Comparison of ENCODE assay signal across 8 cellular contexts in the genomic region with DNA sequence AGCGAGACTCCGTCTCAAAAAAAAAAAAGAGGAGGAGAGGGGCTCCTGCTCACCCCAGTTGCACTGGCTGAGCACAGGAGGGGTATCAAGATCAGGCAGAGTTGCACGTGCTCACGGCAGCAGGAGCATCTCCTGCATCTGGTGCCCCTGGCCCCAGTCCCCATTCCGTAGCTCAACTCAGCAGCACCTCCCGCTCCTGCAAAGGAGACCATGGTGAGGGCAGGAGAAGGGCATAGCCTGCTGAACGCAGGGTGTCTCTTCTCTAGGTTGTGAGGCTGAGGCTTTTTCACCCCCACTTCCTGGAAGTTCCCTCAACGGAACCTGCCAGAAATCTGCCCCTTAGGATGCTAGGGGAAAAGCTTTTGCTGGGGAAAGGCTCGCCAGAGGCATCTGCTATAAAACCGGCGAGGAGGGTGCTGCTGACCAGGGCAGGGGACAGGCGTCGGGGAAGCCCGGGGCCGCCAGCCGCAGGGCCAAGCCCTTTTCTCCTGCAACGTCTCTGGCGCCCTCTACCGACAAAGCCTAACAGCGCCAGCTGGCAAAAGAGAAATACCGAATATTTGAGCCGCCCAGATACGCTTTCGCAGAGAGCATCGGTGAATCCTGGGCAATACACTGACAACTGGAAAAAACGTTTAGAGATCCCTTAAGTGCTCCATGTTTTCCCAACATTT. TPM values are rescaled to one million over a fixed set of nuclear protein-coding genes. Genes with fewer than 3 reads are reported as not detected.
DNase-seq lines count a peak whose midpoint lies in the region; ATAC-seq and TF ChIP-seq lines count a peak whose summit lies in the region.

No MANE protein-coding gene starts in this region.

- 5 to 8% methylated on average over 15 to 18 of the region's 26 CpGs for WGBS in esophagus squamous epithelium, 2 donors

- peaks cover 6% of the 10 kb centered on the region; the same call in 1 of the 2 replicates for H3K9me3 ChIP-seq in HUES6 (ENCODE audit: control insufficient read depth, insufficient read depth, low read depth, low read length)
- no peaks in the 10 kb centered on the region for H3K9me3 ChIP-seq in PC-9 (ENCODE audit: insufficient read depth, low read depth)
- no peaks in the 10 kb centered on the region for H3K9me3 ChIP-seq in esophagus squamous epithelium
- no peaks in the 10 kb centered on the region for H3K9me3 ChIP-seq in muscle layer of duodenum (ENCODE audit: control insufficient read depth in 1 of 2, low read length in 2 of 2)

- TF ChIP-seq POLR2A in esophagus squamous epithelium (IDR thresholded peaks at IDR 0.05), result no peak

- H3K4me1 ChIP-seq in HUES6 (ENCODE audit: control insufficient read depth, insufficient read depth, low read length) (no peaks in the 10 kb centered on the region), PC-9 (replicated peaks; ENCODE audit: insufficient read depth) (0 out of 2 replicates have a peak, but pooled peaks cover 4% of the 10 kb centered on the region), esophagus squamous epithelium (peaks cover 11 to 27% (median 13%) of the 10 kb centered on the region in 3 donors), muscle layer of duodenum (ENCODE audit: control insufficient read depth in 1 of 2, insufficient read depth in 2 of 2, low read length in 2 of 2) (peaks cover 0 to 21% of the 10 kb centered on the region in 2 donors)

- H3K4me2 ChIP-seq in PC-9, result peak overlapping the region; percentile 93

- POLR2A ChIA-PET in PC-9 (lab: Charles Lee; ENCODE audit: unreplicated experiment), result interaction anchor here (0.6 to 0.7 kb wide), 2 partner anchors 10 to 28 kb away, joined by 4 to 15 read pairs; no protein-coding TSS in a partner anchor

- H3K27ac ChIP-seq in HUES6 (ENCODE audit: low read depth, low read length), result no peak overlapping the region
- H3K27ac ChIP-seq in PC-9, result peak overlapping the region; percentile 18; the same call in 1 of the 2 replicates
- peak overlapping the region; percentile 85 to 96 (median 92) for H3K27ac ChIP-seq in esophagus squamous epithelium
- peak overlapping the region; percentile 9 for H3K27ac ChIP-seq in muscle layer of duodenum (ENCODE audit: low read length)

- peak; percentile 50 for ATAC-seq in GM18873 (IDR thresholded peaks at IDR 0.05; ENCODE audit: low FRiP score, unreplicated experiment)

- intact Hi-C loops in PC-9 (cut with micrococcal nuclease; ENCODE audit: unreplicated experiment), result loop anchor here (1.0 to 5.0 kb wide), 6 partner anchors 38 to 165 kb away; a partner anchor contains a TSS
- intact Hi-C loops in esophagus squamous epithelium (cut with DNase I), result loop anchor here (2.0 to 5.0 kb wide), 2 partner anchors 65 to 95 kb away; a partner anchor contains a TSS

- DNase-seq in AG08395 (ENCODE audit: low spot score) (peak; percentile 82), PC-9 (peak; percentile 82 to 88), esophagus squamous epithelium (lab: John Stamatoyannopoulos, UW) (no peak)
- DNase-seq in activated T-cell treated with anti-CD3 and anti-CD28 coated beads, Interleukin-2, amount 50 U/mL, for 48 hours, result peak; percentile 93 to 94
- peak; percentile 96 for DNase-seq in stimulated activated CD8-positive, alpha-beta memory T cell treated with anti-CD3 and anti-CD28 coated beads, Interleukin-4, amount 100 ng/mL, for 48 hours

- H2AFZ ChIP-seq in PC-9, result peak overlapping the region; percentile 94

- H3K79me2 ChIP-seq in PC-9 (ENCODE audit: low read depth), result peaks cover 14% of the 10 kb centered on the region

- no peaks in the 10 kb centered on the region for H3K9me2 ChIP-seq in PC-9 (ENCODE audit: insufficient read depth)

- peaks cover 7% of the 10 kb centered on the region; the same call in 1 of the 2 replicates for H4K20me1 ChIP-seq in PC-9 (ENCODE audit: insufficient read depth)

- H3K4me3 ChIP-seq in HUES6 (ENCODE audit: low read depth, low read length) (peak overlapping the region; percentile 82), PC-9 (peak overlapping the region; percentile 66), esophagus squamous epithelium (peak overlapping the region; percentile 72 to 98 (median 96)), muscle layer of duodenum (ENCODE audit: low read depth in 1 of 2, low read length in 2 of 2) (peak overlapping the region; percentile 72 to 88)

- TF ChIP-seq CTCF in PC-9 (conservative IDR thresholded peaks at IDR 0.05) (peak; percentile 99), esophagus squamous epithelium (IDR thresholded peaks at IDR 0.05) (peak; percentile 95 to 99 (median 98))

- H3K9ac ChIP-seq in HUES6 (ENCODE audit: low read length), result peak overlapping the region; percentile 74

- BruUV-seq in PC-9 (replicated peaks; lab: Mats Ljungman, UMichigan), result no TSS peak

- H3K36me3 ChIP-seq in HUES6 (ENCODE audit: control insufficient read depth, insufficient read depth, low read length), result no peaks in the 10 kb centered on the region
- 0 out of 2 replicates have a peak, but pooled peaks cover 5% of the 10 kb centered on the region for H3K36me3 ChIP-seq in PC-9 (ENCODE audit: low read depth)
- H3K36me3 ChIP-seq in esophagus squamous epithelium, result no peaks in the 10 kb centered on the region
- no peaks in the 10 kb centered on the region for H3K36me3 ChIP-seq in muscle layer of duodenum (ENCODE audit: control insufficient read depth in 1 of 2, insufficient read depth in 2 of 2, low read length in 2 of 2)

- H3F3A ChIP-seq in PC-9 (ENCODE audit: insufficient read depth, low read depth), result peaks cover 52% of the 10 kb centered on the region

- CTCF ChIA-PET in PC-9 (lab: Charles Lee), result interaction anchor here (0.6 to 0.7 kb wide), 3 partner anchors 16 to 183 kb away, joined by 3 to 4 read pairs (median 3); a partner anchor contains a TSS

- H3K27me3 ChIP-seq in HUES6 (ENCODE audit: control insufficient read depth, insufficient read depth, low read length) (no peaks in the 10 kb centered on the region), PC-9 (ENCODE audit: insufficient read depth, low read depth) (no peaks in the 10 kb centered on the region), esophagus squamous epithelium (no peaks in the 10 kb centered on the region), muscle layer of duodenum (ENCODE audit: low read depth, low read length) (no peaks in the 10 kb centered on the region)

RNA-seq across cellular contexts. Expression of a gene that starts 1.0 kb away (rescaled TPM):
- total RNA-seq in PC-9 (2021) (49.2 and 51.2 TPM in 2 replicates), esophagus squamous epithelium (10 to 100 TPM; 35.6 to 50.8 (median 45.6) TPM)

RNA-seq across cellular contexts. Expression of a gene that starts 15.3 kb away (rescaled TPM):
- total RNA-seq in PC-9 (2021), result 12.1 and 14.3 TPM in 2 replicates
- total RNA-seq in esophagus squamous epithelium, result 1 to 10 TPM in 3 of 4 donors, under 1 TPM in 1; 0.88 to 3.6 (median 2.9) TPM

RNA-seq across cellular contexts. Expression of a gene that starts 34.7 kb away (rescaled TPM):
- 250 and 260 TPM in 2 replicates for total RNA-seq in PC-9 (2021)
- 100 to 1,000 TPM in 3 of 4 donors, 10 to 100 TPM in 1; 80.9 to 231 (median 129) TPM for total RNA-seq in esophagus squamous epithelium
